ENCODE assay signal across 8 cellular contexts in genomic region chr19:11422163-11423068, GRCh38. TPM values are rescaled to one million over a fixed set of nuclear protein-coding genes. Genes with fewer than 3 reads are reported as not detected.
DNase-seq lines count a peak whose midpoint lies in the region; ATAC-seq and TF ChIP-seq lines count a peak whose summit lies in the region.

No MANE protein-coding gene starts in this region.

- no peaks in the 10 kb centered on the region for H3K9me3 ChIP-seq in RWPE2 (ENCODE audit: severe bottlenecking)
- no peaks in the 10 kb centered on the region for H3K9me3 ChIP-seq in left ventricle myocardium inferior (replicated peaks)
- H3K9me3 ChIP-seq in sigmoid colon = no peaks in the 10 kb centered on the region

- intact Hi-C loops in left ventricle myocardium inferior (cut with micrococcal nuclease) = no loop called here
- intact Hi-C loops in sigmoid colon (cut with DNase I) = no loop called here

- CTCF ChIA-PET in HEK293T (lab: Yijun Ruan, JAX) = no interaction called here

- no peak for TF ChIP-seq POLR2A in sigmoid colon (IDR thresholded peaks at IDR 0.05)

- DNase-seq in DMS153 (lab: John Stamatoyannopoulos, UW) (peak; percentile 49), HEK293T (ENCODE audit: extremely low spot score) (peak; percentile 60), RWPE2 (ENCODE audit: low spot score) (peak; percentile 95), left ventricle myocardium inferior (peak; percentile 84), sigmoid colon (peak; percentile 86), NCI-H2081 (lab: John Stamatoyannopoulos, UW) (no peak), HuH-7 (ENCODE audit: low spot score) (no peak)

- peaks cover 33% of the 10 kb centered on the region for H3K27me3 Mint-ChIP-seq in activated naive CD4-positive, alpha-beta T cell treated with anti-CD3 and anti-CD28 coated beads, Interleukin-2, amount 50 U/mL, for 24 hours

- ATAC-seq in RWPE2 (ENCODE audit: low read depth) = peak; percentile 81

- no peak for TF ChIP-seq CTCF in RWPE2 (IDR thresholded peaks at IDR 0.05; ENCODE audit: poor library complexity, severe bottlenecking)
- TF ChIP-seq CTCF in left ventricle myocardium inferior (IDR thresholded peaks at IDR 0.05; ENCODE audit: borderline replicate concordance) = no peak
- no peak for TF ChIP-seq CTCF in sigmoid colon (IDR thresholded peaks at IDR 0.05)

- H3K4me1 ChIP-seq in RWPE2 (ENCODE audit: insufficient read depth, poor library complexity, severe bottlenecking) (peaks cover 4% of the 10 kb centered on the region), left ventricle myocardium inferior (peaks cover 55% of the 10 kb centered on the region), sigmoid colon (peaks cover 0 to 41% (median 33%) of the 10 kb centered on the region in 4 donors)

- H3K36me3 ChIP-seq in RWPE2 (ENCODE audit: low read depth) (no peaks in the 10 kb centered on the region), left ventricle myocardium inferior (no peaks in the 10 kb centered on the region), sigmoid colon (no peaks in the 10 kb centered on the region)

- no peak overlapping the region for H3K27ac Mint-ChIP-seq in activated naive CD4-positive, alpha-beta T cell treated with anti-CD3 and anti-CD28 coated beads, Interleukin-2, amount 50 U/mL, for 24 hours

- H3K27ac ChIP-seq in RWPE2 (ENCODE audit: poor library complexity, severe bottlenecking) (no peak overlapping the region), left ventricle myocardium inferior (replicated peaks) (peak overlapping the region; percentile 84), sigmoid colon (no peak overlapping the region)

- POLR2A ChIA-PET in HEK293T (lab: Yijun Ruan, JAX) = no interaction called here

- H3K9me3 Mint-ChIP-seq in activated naive CD4-positive, alpha-beta T cell treated with anti-CD3 and anti-CD28 coated beads, Interleukin-2, amount 50 U/mL, for 24 hours = no peaks in the 10 kb centered on the region

- H3K27me3 ChIP-seq in RWPE2 (ENCODE audit: insufficient read depth, poor library complexity, severe bottlenecking) (no peaks in the 10 kb centered on the region), left ventricle myocardium inferior (ENCODE audit: low read depth) (peaks cover 69% of the 10 kb centered on the region), sigmoid colon (peaks cover 43 to 69% (median 56%) of the 10 kb centered on the region in 3 donors)

- peak overlapping the region; percentile 21 for H3K4me3 ChIP-seq in RWPE2 (ENCODE audit: severe bottlenecking)
- H3K4me3 ChIP-seq in left ventricle myocardium inferior = peak overlapping the region; percentile 66
- peak overlapping the region in 3 of 4 donors; percentile 14 to 31 (median 30) for H3K4me3 ChIP-seq in sigmoid colon

- H3K4me3 Mint-ChIP-seq in activated naive CD4-positive, alpha-beta T cell treated with anti-CD3 and anti-CD28 coated beads, Interleukin-2, amount 50 U/mL, for 24 hours = peak overlapping the region; percentile 76

- peaks cover 38% of the 10 kb centered on the region for H3K4me1 Mint-ChIP-seq in activated naive CD4-positive, alpha-beta T cell treated with anti-CD3 and anti-CD28 coated beads, Interleukin-2, amount 50 U/mL, for 24 hours

- no peak for TF ChIP-seq EP300 in sigmoid colon (IDR thresholded peaks at IDR 0.05)

- 3 to 5% methylated on average over 56 of the region's 56 CpGs for WGBS in sigmoid colon, 2 donors

- H3K36me3 Mint-ChIP-seq in activated naive CD4-positive, alpha-beta T cell treated with anti-CD3 and anti-CD28 coated beads, Interleukin-2, amount 50 U/mL, for 24 hours = no peaks in the 10 kb centered on the region

TF ChIP-seq in HEK293T, 16 proteins besides CTCF, POLR2A, EP300 and RAD21:
- TF ChIP-seq PKNOX1 (IDR thresholded peaks at IDR 0.05) = no peak
- TF ChIP-seq CTBP1 (IDR thresholded peaks at IDR 0.05; ENCODE audit: borderline replicate concordance) = no peak
- no peak for TF ChIP-seq ELF4 (IDR thresholded peaks at IDR 0.05)
- TF ChIP-seq ARNT (IDR thresholded peaks at IDR 0.05) = no peak
- no peak for TF ChIP-seq ZNF384 (IDR thresholded peaks at IDR 0.05)
- no peak for TF ChIP-seq L3MBTL2 (conservative IDR thresholded peaks at IDR 0.05)
- no peak for TF ChIP-seq BHLHE40 (IDR thresholded peaks at IDR 0.05; ENCODE audit: borderline replicate concordance)
- no peak for TF ChIP-seq FOXM1 (IDR thresholded peaks at IDR 0.05; ENCODE audit: borderline replicate concordance)
- TF ChIP-seq FOXK2 (IDR thresholded peaks at IDR 0.05) = no peak
- TF ChIP-seq SP1 (IDR thresholded peaks at IDR 0.05) = no peak
- TF ChIP-seq LEF1 (IDR thresholded peaks at IDR 0.05; ENCODE audit: borderline replicate concordance) = no peak
- TF ChIP-seq FOXA1 (IDR thresholded peaks at IDR 0.05) = no peak
- no peak for TF ChIP-seq TARDBP (IDR thresholded peaks at IDR 0.05)
- no peak for TF ChIP-seq SUZ12 (IDR thresholded peaks at IDR 0.05)
- TF ChIP-seq HDGF (IDR thresholded peaks at IDR 0.05; ENCODE audit: borderline replicate concordance) = no peak
- no peak for TF ChIP-seq NFRKB (IDR thresholded peaks at IDR 0.05)

RNA-seq across cellular contexts. Expression of gene RGL3, which starts 3.3 kb away (rescaled TPM):
- total RNA-seq in left ventricle myocardium inferior = 9.2 TPM
- 10 to 100 TPM in 1 of 4 donors, 1 to 10 TPM in 3; 1.1 to 15.5 (median 1.9) TPM for total RNA-seq in sigmoid colon
- 1 to 10 TPM; 1.8 to 8.5 (median 4.2) TPM for polyA plus RNA-seq in sigmoid colon

RNA-seq across cellular contexts. Expression of gene ODAD3, which starts 12.5 kb away (rescaled TPM):
- total RNA-seq in left ventricle myocardium inferior (0.77 TPM), sigmoid colon (not detected)
- polyA plus RNA-seq in sigmoid colon = 1 to 10 TPM in 1 of 3 donors, under 1 TPM in 1, not detected in 1; 0.29 to 1.4 TPM

RNA-seq across cellular contexts. Expression of gene PRKCSH, which starts 13.0 kb away (rescaled TPM):
- total RNA-seq in left ventricle myocardium inferior (120 TPM), sigmoid colon (10 to 100 TPM; 57.6 to 98.0 (median 83.9) TPM)
- 100 to 1,000 TPM in 1 of 3 donors, 10 to 100 TPM in 2; 65.0 to 187 (median 96.7) TPM for polyA plus RNA-seq in sigmoid colon

RNA-seq across cellular contexts. Expression of gene EPOR, which starts 38.3 kb away (rescaled TPM):
- total RNA-seq in left ventricle myocardium inferior (6.0 TPM), sigmoid colon (1 to 10 TPM in 3 of 4 donors, under 1 TPM in 1; 0.83 to 4.9 (median 2.4) TPM)
- polyA plus RNA-seq in sigmoid colon = 1 to 10 TPM in 1 of 3 donors, under 1 TPM in 1, not detected in 1; 0.46 to 3.3 TPM

RNA-seq across cellular contexts. Expression of gene SWSAP1, which starts 48.0 kb away (rescaled TPM):
- total RNA-seq in left ventricle myocardium inferior (1.1 TPM), sigmoid colon (1 to 10 TPM in 2 of 4 donors, under 1 TPM in 2; 0.71 to 1.8 (median 0.96) TPM)
- polyA plus RNA-seq in sigmoid colon = 1 to 10 TPM; 3.0 to 4.3 (median 3.9) TPM

Comparison
In these comparisons a context has a peak if more than half of its experiments do, and no peak if none do; other contexts are left out.
1. DNase-seq: peak in DMS153 (single experiment), HEK293T (single experiment), RWPE2 (single experiment), left ventricle myocardium inferior (single experiment) and sigmoid colon (single experiment); none in NCI-H2081 (0 of 2) and HuH-7 (single experiment).
2. Peak in every context shown above with its lines, with median percentiles within 50 percentile points of each other: H3K4me3 ChIP-seq.